8 cellular contexts compared by ENCODE assay signal in the genomic region with DNA sequence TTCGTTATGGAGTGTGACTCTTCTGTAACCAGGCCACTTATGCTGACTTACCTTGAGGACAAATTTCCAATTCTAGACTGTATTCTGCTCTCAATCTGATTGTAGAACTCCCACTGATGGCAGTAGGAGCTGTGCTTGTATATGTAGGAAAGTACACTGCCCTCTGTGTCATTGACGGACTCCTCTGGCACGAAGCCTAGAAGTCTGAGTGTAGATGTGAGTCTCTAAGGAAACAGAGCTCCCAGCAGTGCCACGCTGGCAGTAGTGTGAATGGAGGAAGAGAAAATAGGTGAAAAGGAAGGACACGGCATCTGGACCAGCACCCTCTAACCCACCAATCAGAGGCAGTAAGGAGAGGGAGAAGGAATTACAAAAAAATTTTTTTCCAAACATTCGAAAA.
DNase-seq lines count a peak whose midpoint lies in the region; TF ChIP-seq lines count a peak whose summit lies in the region.

No MANE protein-coding gene starts in this region.

- no peak overlapping the region for H3K4me2 ChIP-seq in mesenchymal stem cell (ENCODE audit: low read length, poor library complexity, severe bottlenecking)

- H2AFZ ChIP-seq in ACC112 (ENCODE audit: low read length, unreplicated experiment) = peak overlapping the region; percentile 69
- no peak overlapping the region for H2AFZ ChIP-seq in mesenchymal stem cell (ENCODE audit: low read depth, low read length)

- H3K36me3 ChIP-seq in ACC112 (ENCODE audit: insufficient read depth, low read length) (no peaks in the 10 kb centered on the region), mesenchymal stem cell (ENCODE audit: control insufficient read depth in 1 of 2, insufficient read depth in 2 of 2, low read depth in 1 of 2, low read length in 2 of 2) (no peaks in the 10 kb centered on the region)

- H3K9me3 ChIP-seq in mesenchymal stem cell (ENCODE audit: control insufficient read depth, low read length) = no peaks in the 10 kb centered on the region

- no peak overlapping the region for H3K14ac ChIP-seq in mesenchymal stem cell (ENCODE audit: low read length in 2 of 2)

- H3K4me1 ChIP-seq in ACC112 (ENCODE audit: control insufficient read depth, insufficient read depth, low read length, unreplicated experiment) = peaks cover 9% of the 10 kb centered on the region
- H3K4me1 ChIP-seq in mesenchymal stem cell (ENCODE audit: control insufficient read depth, insufficient read depth, low read depth, low read length) = no peaks in the 10 kb centered on the region

- no peak overlapping the region for H2AK5ac ChIP-seq in mesenchymal stem cell (ENCODE audit: low read length, severe bottlenecking)

- no peaks in the 10 kb centered on the region for H3K4me1 Mint-ChIP-seq in immature natural killer cell

- no peak overlapping the region for H2BK5ac ChIP-seq in mesenchymal stem cell (ENCODE audit: low read depth, low read length, poor library complexity, severe bottlenecking)

- no peak for TF ChIP-seq CTCF in LNCaP clone FGC (IDR thresholded peaks at IDR 0.05; ENCODE audit: control insufficient read depth, extremely low read depth, insufficient read depth)

- peak overlapping the region in 1 of 2 experiments; percentile 8 for H3K4ac ChIP-seq in mesenchymal stem cell (ENCODE audit: low read depth in 1 of 2, low read length in 2 of 2)

- H3K79me1 ChIP-seq in mesenchymal stem cell (replicated peaks; ENCODE audit: low read length, poor library complexity, severe bottlenecking) = no peaks in the 10 kb centered on the region

- peaks cover 2 to 37% (median 12%) of the 10 kb centered on the region in 6 donors for H3K9me3 Mint-ChIP-seq in immature natural killer cell

- no peak overlapping the region for H3K4me3 Mint-ChIP-seq in immature natural killer cell

- DNase-seq in LNCaP clone FGC (ENCODE audit: low read depth) = peak; percentile 61
- peak; percentile 70 for DNase-seq in dedifferentiated amniotic fluid mesenchymal stem cell (ENCODE audit: extremely low spot score)
- peak; percentile 91 for DNase-seq in mesenchymal stem cell
- no peak for DNase-seq in 8988T
- DNase-seq in activated CD4-positive, alpha-beta T cell treated with anti-CD3 and anti-CD28 coated beads, Interleukin-2, amount 50 U/mL, for 1 hour = no peak
- no peak for DNase-seq in immature natural killer cell
- no peak for DNase-seq in stimulated activated CD8-positive, alpha-beta memory T cell treated with anti-CD3 and anti-CD28 coated beads, Interleukin-4, amount 100 ng/mL, for 48 hours

- H3K9ac ChIP-seq in mesenchymal stem cell (ENCODE audit: low read length) = peak overlapping the region; percentile 76

- peak overlapping the region in 1 of 2 experiments; percentile 61 for H3K18ac ChIP-seq in mesenchymal stem cell (ENCODE audit: low read depth in 1 of 2, low read length in 2 of 2)

- no peaks in the 10 kb centered on the region for H3K27me3 Mint-ChIP-seq in immature natural killer cell (ENCODE audit: low read depth in 3 of 3)

- no peak overlapping the region for H4K8ac ChIP-seq in mesenchymal stem cell (ENCODE audit: low read length)

- H3K27ac Mint-ChIP-seq in immature natural killer cell = no peak overlapping the region

- H3K27me3 ChIP-seq in ACC112 (ENCODE audit: insufficient read depth, low read length) (no peaks in the 10 kb centered on the region), mesenchymal stem cell (ENCODE audit: control insufficient read depth in 1 of 2, insufficient read depth in 1 of 2, low read length in 2 of 2) (no peaks in the 10 kb centered on the region)

- H3K27ac ChIP-seq in ACC112 (ENCODE audit: low read depth, low read length) (peak overlapping the region; percentile 57), mesenchymal stem cell (ENCODE audit: low read length, poor library complexity, severe bottlenecking) (no peak overlapping the region)

- 69% methylated on average over 6 of the region's 6 CpGs for WGBS in mesenchymal stem cell

- no peak overlapping the region for H2BK12ac ChIP-seq in mesenchymal stem cell (ENCODE audit: low read length in 2 of 2)

- H2BK15ac ChIP-seq in mesenchymal stem cell (ENCODE audit: low read depth, poor library complexity, severe bottlenecking) = no peak overlapping the region

- no peak overlapping the region for H4K91ac ChIP-seq in mesenchymal stem cell (ENCODE audit: low read length)

- no peaks in the 10 kb centered on the region for H3K79me2 ChIP-seq in ACC112 (ENCODE audit: control insufficient read depth, insufficient read depth, low read length, unreplicated experiment)

- no peak overlapping the region for H3K23ac ChIP-seq in mesenchymal stem cell (ENCODE audit: low read length in 2 of 2)

- peaks cover 0 to 4% (median 3%) of the 10 kb centered on the region in 3 donors for H3K36me3 Mint-ChIP-seq in immature natural killer cell

- H3K4me3 ChIP-seq in ACC112 (ENCODE audit: low read depth, low read length) (no peak overlapping the region), LNCaP clone FGC (ENCODE audit: low read depth, low read length) (no peak overlapping the region), mesenchymal stem cell (ENCODE audit: insufficient read depth in 1 of 2, low read depth in 1 of 2, low read length in 2 of 2) (no peak overlapping the region)

- peak overlapping the region; percentile 27 for H2BK120ac ChIP-seq in mesenchymal stem cell (ENCODE audit: low read depth, low read length)

Comparison
In these comparisons a context has a peak if more than half of its experiments do, and no peak if none do; other contexts are left out.
1. DNase-seq: peak in LNCaP clone FGC (single experiment), dedifferentiated amniotic fluid mesenchymal stem cell (single experiment) and mesenchymal stem cell (single experiment); none in 8988T (single experiment), activated CD4-positive, alpha-beta T cell treated with anti-CD3 and anti-CD28 coated beads, Interleukin-2, amount 50 U/mL, for 1 hour (single experiment), immature natural killer cell (0 of 3) and stimulated activated CD8-positive, alpha-beta memory T cell treated with anti-CD3 and anti-CD28 coated beads, Interleukin-4, amount 100 ng/mL, for 48 hours (single experiment).